ENCODE assay signal across 17 cellular contexts in the genomic region with DNA sequence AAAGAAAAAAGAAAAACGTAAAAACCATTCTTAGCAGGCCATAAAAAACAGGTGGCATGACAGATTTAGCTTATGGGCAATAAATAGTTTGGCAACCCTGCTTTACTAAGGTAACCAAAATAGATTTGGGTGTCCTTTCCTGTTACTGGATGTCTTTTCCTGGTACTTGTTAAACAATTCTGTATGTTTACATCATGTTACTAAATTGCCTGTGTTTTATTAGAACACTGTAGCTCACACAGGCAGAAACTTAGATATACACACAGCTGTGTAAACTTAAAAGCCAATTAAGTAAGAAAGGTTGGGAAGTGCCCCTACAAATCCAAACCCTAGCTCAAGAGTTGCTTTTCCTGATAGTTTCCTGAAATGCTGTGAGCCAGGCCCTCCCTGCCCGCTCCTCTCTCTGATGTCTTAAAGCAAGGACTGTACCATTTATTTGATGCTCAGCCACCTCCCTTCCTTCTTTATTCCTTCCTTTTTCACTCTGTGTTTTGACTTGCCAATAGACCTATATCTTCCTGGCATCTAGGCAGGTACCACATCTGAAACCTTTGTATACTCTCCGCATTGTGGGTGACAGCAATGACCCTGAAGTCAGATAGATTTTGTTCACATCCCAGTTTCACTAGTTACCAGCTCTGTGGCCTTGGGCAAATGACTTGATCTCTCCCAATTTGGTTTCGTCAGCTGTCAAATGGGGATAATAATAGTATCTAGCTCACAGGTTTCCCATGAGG. TPM values are rescaled to one million over a fixed set of nuclear protein-coding genes. Genes with fewer than 3 reads are reported as not detected.
DNase-seq lines count a peak whose midpoint lies in the region; ATAC-seq and TF ChIP-seq lines count a peak whose summit lies in the region.
"Had no signal": no experiment of that assay in that cellular context is flagged by ENCODE, and none has a peak within 500 bp of the region (broad histone marks: within the 10 kb centered on the region; RNA-seq: fewer than 3 reads in every experiment).

No MANE protein-coding gene starts in this region.

- H3K4me3 ChIP-seq in HL-60 (replicated peaks; ENCODE audit: insufficient read depth, low read length) = no peak overlapping the region
- no peak overlapping the region for H3K4me3 ChIP-seq in gastrocnemius medialis
- H3K4me3 ChIP-seq: ovary had no signal

- H3K4me1 Mint-ChIP-seq in CD14-positive monocyte = peaks cover 36% of the 10 kb centered on the region

- TF ChIP-seq POLR2A in gastrocnemius medialis (IDR thresholded peaks at IDR 0.05) = no peak

- H3K27ac Mint-ChIP-seq in CD14-positive monocyte = peak overlapping the region; percentile 7 to 78 (median 59)
- H3K27ac Mint-ChIP-seq: activated CD4-positive, alpha-beta memory T cell treated with anti-CD3 and anti-CD28 coated beads, Interleukin-2, amount 10 ng/mL, durations not matched to agents 7 days and 5 days had no signal

- peaks cover 19 to 26% of the 10 kb centered on the region in 2 donors for H3K4me1 ChIP-seq in gastrocnemius medialis

- DNase-seq in CD14-positive monocyte (ENCODE audit: low spot score) = no peak
- DNase-seq in HL-60 (ENCODE audit: low read depth in 1 of 2, low spot score in 1 of 2) = no peak
- peak; percentile 90 for DNase-seq in NCI-H748 (lab: John Stamatoyannopoulos, UW; ENCODE audit: unreplicated experiment)
- DNase-seq in lung microvascular endothelial cell (ENCODE audit: low read depth in 2 of 2) = peak; percentile 31 to 32
- DNase-seq in gastrocnemius medialis = no peak
- no peak for DNase-seq in KBM-7
- no peak for DNase-seq in GM03348 (ENCODE audit: low spot score)
- DNase-seq in NAMALWA (ENCODE audit: low spot score) = no peak
- DNase-seq: activated CD4-positive, alpha-beta memory T cell treated with anti-CD3 and anti-CD28 coated beads, Interleukin-2, amount 10 ng/mL, durations not matched to agents 7 days and 5 days; AML-193; islet precursor cell; midbrain; PC-3; stimulated activated naive CD4-positive, alpha-beta T cell had no signal

- H3K36me3 Mint-ChIP-seq in CD14-positive monocyte = no peaks in the 10 kb centered on the region

- H3K27ac ChIP-seq in HL-60 (replicated peaks) (peak overlapping the region; percentile 24; the same call in 1 of the 2 replicates), gastrocnemius medialis (no peak overlapping the region)
- H3K27ac ChIP-seq: KMS-11, ovary had no signal

- in situ Hi-C loops in gastrocnemius medialis (cut with MboI; ENCODE audit: low sequenced_read_pairs in 4 of 4) = no loop called here
- in situ Hi-C loops in KBM-7 (cut with MboI; ENCODE audit: low pct_unique_long_range_greater_than_20kb, low sequenced_read_pairs) = no loop called here

- H3K4me3 Mint-ChIP-seq in CD14-positive monocyte = no peak overlapping the region
- H3K4me3 Mint-ChIP-seq: activated CD4-positive, alpha-beta memory T cell treated with anti-CD3 and anti-CD28 coated beads, Interleukin-2, amount 10 ng/mL, durations not matched to agents 7 days and 5 days had no signal

- H3K36me3 ChIP-seq in gastrocnemius medialis = no peaks in the 10 kb centered on the region
- H3K36me3 ChIP-seq: ovary had no signal

- H3K9me3 ChIP-seq in gastrocnemius medialis = no peaks in the 10 kb centered on the region
- H3K9me3 ChIP-seq: ovary had no signal

- intact Hi-C loops in CD14-positive monocyte (cut with micrococcal nuclease) (no loop called here), gastrocnemius medialis (cut with DNase I; ENCODE audit: low total_unique reads) (no loop called here)

- no peak for ATAC-seq in gastrocnemius medialis
- ATAC-seq: PC-3, SK-N-SH treated with all-trans-retinoic acid at 6 μM for 48 hours had no signal

- TF ChIP-seq CTCF in CD14-positive monocyte (IDR thresholded peaks at IDR 0.05) (no peak), HL-60 (IDR thresholded peaks at IDR 0.05; ENCODE audit: insufficient read depth, low read length) (no peak), gastrocnemius medialis (IDR thresholded peaks at IDR 0.05 in 4 of 5, conservative IDR thresholded peaks at IDR 0.05 in 1 of 5) (no peak)

- H3K27me3 ChIP-seq in HL-60 (ENCODE audit: insufficient read depth, poor library complexity, severe bottlenecking) (no peaks in the 10 kb centered on the region), gastrocnemius medialis (no peaks in the 10 kb centered on the region)
- H3K27me3 ChIP-seq: ovary had no signal

- peaks cover 0 to 3% (median 0%) of the 10 kb centered on the region in 7 donors for H3K9me3 Mint-ChIP-seq in CD14-positive monocyte
- H3K9me3 Mint-ChIP-seq: activated CD4-positive, alpha-beta memory T cell treated with anti-CD3 and anti-CD28 coated beads, Interleukin-2, amount 10 ng/mL, durations not matched to agents 7 days and 5 days had no signal

- H3K27me3 Mint-ChIP-seq in CD14-positive monocyte (ENCODE audit: low read depth in 3 of 3) = peaks cover 0 to 1% (median 0%) of the 10 kb centered on the region in 3 donors

RNA-seq across cellular contexts. Expression of gene CAMKK2, which starts 3.7 kb away (rescaled TPM):
- polyA plus RNA-seq in CD14-positive monocyte = 10 to 100 TPM; 55.6 to 71.0 TPM
- total RNA-seq in lung microvascular endothelial cell (14.8 and 31.2 TPM in 2 replicates), gastrocnemius medialis (10 to 100 TPM in 1 of 4 donors, 1 to 10 TPM in 3; 6.0 to 10.2 (median 7.5) TPM)

RNA-seq across cellular contexts. Expression of gene ANAPC5, which starts 52.0 kb away (rescaled TPM):
- polyA plus RNA-seq in CD14-positive monocyte = 100 to 1,000 TPM in 1 of 2 donors, 10 to 100 TPM in 1; 67.3 to 114 TPM
- total RNA-seq in lung microvascular endothelial cell = 104 and 115 TPM in 2 replicates
- total RNA-seq in gastrocnemius medialis = 100 to 1,000 TPM in 1 of 4 donors, 10 to 100 TPM in 3; 84.1 to 128 (median 91.8) TPM

Comparison
In these comparisons a context has a peak if more than half of its experiments do, and no peak if none do; other contexts are left out.
1. DNase-seq: peak in NCI-H748 (single experiment) and lung microvascular endothelial cell (2 of 2); none in CD14-positive monocyte (single experiment), HL-60 (0 of 2), gastrocnemius medialis (0 of 2), KBM-7 (single experiment), GM03348 (single experiment) and NAMALWA (single experiment).